In genomic region chr3:112087746-112088145, GRCh38 we compare ENCODE assay signal across 12 cellular contexts. TPM values are rescaled to one million over a fixed set of nuclear protein-coding genes. Genes with fewer than 3 reads are reported as not detected.
DNase-seq lines count a peak whose midpoint lies in the region; ATAC-seq, FAIRE-seq and TF ChIP-seq lines count a peak whose summit lies in the region.
"Had no signal": no experiment of that assay in that cellular context is flagged by ENCODE, and none has a peak within 500 bp of the region (broad histone marks: within the 10 kb centered on the region; RNA-seq: fewer than 3 reads in every experiment).

No MANE protein-coding gene starts in this region.

- peaks cover 36% of the 10 kb centered on the region for H3K4me1 Mint-ChIP-seq in activated T-cell treated with anti-CD3 and anti-CD28 coated beads, Interleukin-2, amount 50 U/mL, for 72 hours (ENCODE audit: low read depth)
- peaks cover 31% of the 10 kb centered on the region for H3K4me1 Mint-ChIP-seq in activated CD4-positive, alpha-beta memory T cell treated with anti-CD3 and anti-CD28 coated beads for 36 hours (ENCODE audit: low read depth)

- H3K9me3 Mint-ChIP-seq in activated T-cell treated with anti-CD3 and anti-CD28 coated beads, Interleukin-2, amount 50 U/mL, for 72 hours = no peaks in the 10 kb centered on the region
- no peaks in the 10 kb centered on the region for H3K9me3 Mint-ChIP-seq in activated CD4-positive, alpha-beta memory T cell treated with anti-CD3 and anti-CD28 coated beads for 36 hours
- H3K9me3 Mint-ChIP-seq: dendritic cell treated with granulocyte-macrophage colony-stimulating factor and Interleukin-4, amounts not matched to agents 40 ng/mL and 50 ng/mL, for 4 days had no signal

- no peak for ATAC-seq in activated T-cell treated with anti-CD3 and anti-CD28 coated beads, Interleukin-2, amount 50 U/mL, for 72 hours (replicated peaks in 1 of 2)
- ATAC-seq in HG03439 (IDR thresholded peaks at IDR 0.05; ENCODE audit: unreplicated experiment) = no peak
- ATAC-seq in HG03378 (IDR thresholded peaks at IDR 0.05; ENCODE audit: unreplicated experiment) = no peak

- H4K20me1 ChIP-seq in keratinocyte (ENCODE audit: control insufficient read depth, extremely low read depth, insufficient read depth, low read length) = peaks cover 7% of the 10 kb centered on the region

- H3K79me2 ChIP-seq in keratinocyte (ENCODE audit: control insufficient read depth, insufficient read depth, low read length) = peaks cover 54% of the 10 kb centered on the region

- CTCF ChIA-PET in activated CD4-positive, alpha-beta memory T cell treated with anti-CD3 and anti-CD28 coated beads for 36 hours (lab: Charles Lee) = interaction anchor here (0.7 to 2.0 kb wide), 2 partner anchors 9 to 24 kb away, joined by 3 to 7 read pairs; no protein-coding TSS in a partner anchor

- dilution Hi-C loops in keratinocyte (cut with MboI; ENCODE audit: extremely low pct_ligation_motif_present, low sequenced_read_pairs) = no loop called here

- H3K4me2 ChIP-seq in keratinocyte (ENCODE audit: control insufficient read depth, extremely low read depth, insufficient read depth, low read depth, low read length) = peak overlapping the region; percentile 78

- H3K36me3 ChIP-seq in keratinocyte (ENCODE audit: control insufficient read depth in 2 of 2, extremely low read depth in 1 of 2, insufficient read depth in 2 of 2, low read length in 2 of 2) (peaks cover 3 to 7% of the 10 kb centered on the region in 2 experiments), thyroid gland (no peaks in the 10 kb centered on the region)
- H3K36me3 ChIP-seq: neural progenitor cell had no signal

- no peak overlapping the region for H2AFZ ChIP-seq in keratinocyte (ENCODE audit: control insufficient read depth, low read length)
- H2AFZ ChIP-seq: neural progenitor cell had no signal

- H3K4me3 Mint-ChIP-seq in activated T-cell treated with anti-CD3 and anti-CD28 coated beads, Interleukin-2, amount 50 U/mL, for 72 hours = peak overlapping the region; percentile 87 to 91
- H3K4me3 Mint-ChIP-seq in activated CD4-positive, alpha-beta memory T cell treated with anti-CD3 and anti-CD28 coated beads for 36 hours = peak overlapping the region; percentile 72
- H3K4me3 Mint-ChIP-seq: dendritic cell treated with granulocyte-macrophage colony-stimulating factor and Interleukin-4, amounts not matched to agents 40 ng/mL and 50 ng/mL, for 4 days had no signal

- TF ChIP-seq POLR2A in thyroid gland (IDR thresholded peaks at IDR 0.05) = no peak

- H3K9me3 ChIP-seq in keratinocyte (ENCODE audit: control insufficient read depth, low read depth, low read length) = no peaks in the 10 kb centered on the region
- H3K9me3 ChIP-seq in thyroid gland = no peaks in the 10 kb centered on the region

- no peak for DNase-seq in activated T-cell treated with anti-CD3 and anti-CD28 coated beads, Interleukin-2, amount 50 U/mL, for 72 hours
- DNase-seq in activated T-cell treated with anti-CD3 and anti-CD28 coated beads for 4 hours = no peak
- DNase-seq in activated CD4-positive, alpha-beta memory T cell treated with anti-CD3 and anti-CD28 coated beads for 36 hours = no peak
- no peak for DNase-seq in keratinocyte (ENCODE audit: low read depth, low spot score)
- no peak for DNase-seq in thyroid gland
- DNase-seq in NCI-H526 (lab: John Stamatoyannopoulos, UW) = no peak
- DNase-seq: NCI-H2227 treated with DMSO at 0.1 percent for 48 hours had no signal

- peak overlapping the region; percentile 97 for H3K9ac ChIP-seq in keratinocyte (ENCODE audit: control insufficient read depth, extremely low read depth, insufficient read depth, low read length)
- H3K9ac ChIP-seq: neural progenitor cell had no signal

- no peak overlapping the region for H3K27ac Mint-ChIP-seq in activated T-cell treated with anti-CD3 and anti-CD28 coated beads, Interleukin-2, amount 50 U/mL, for 72 hours
- no peak overlapping the region for H3K27ac Mint-ChIP-seq in activated CD4-positive, alpha-beta memory T cell treated with anti-CD3 and anti-CD28 coated beads for 36 hours
- H3K27ac Mint-ChIP-seq: dendritic cell treated with granulocyte-macrophage colony-stimulating factor and Interleukin-4, amounts not matched to agents 40 ng/mL and 50 ng/mL, for 4 days; neural progenitor cell had no signal

- POLR2A ChIA-PET in activated CD4-positive, alpha-beta memory T cell treated with anti-CD3 and anti-CD28 coated beads for 36 hours (lab: Charles Lee) = no interaction called here

- peak; percentile 61 for FAIRE-seq in keratinocyte (lab: Jason Lieb, UNC)

- H3K27ac ChIP-seq in keratinocyte (ENCODE audit: control insufficient read depth, insufficient read depth, low read length) (peak overlapping the region; percentile 97), thyroid gland (peak overlapping the region; percentile 9 to 93 (median 88))
- H3K27ac ChIP-seq: neural progenitor cell had no signal

- H3K4me3 ChIP-seq in keratinocyte (ENCODE audit: control insufficient read depth in 2 of 3, extremely low read depth in 1 of 3, insufficient read depth in 2 of 3, low read depth in 1 of 3, low read length in 3 of 3) (peak overlapping the region; percentile 75 to 88 (median 84)), thyroid gland (replicated peaks in 1 of 3) (peak overlapping the region in 1 of 3 donors; percentile 43)

- H3K9me1 ChIP-seq in keratinocyte (ENCODE audit: control insufficient read depth, extremely low read depth, insufficient read depth, low read length) = peaks cover 5% of the 10 kb centered on the region

- no peaks in the 10 kb centered on the region for H3K36me3 Mint-ChIP-seq in activated T-cell treated with anti-CD3 and anti-CD28 coated beads, Interleukin-2, amount 50 U/mL, for 72 hours (ENCODE audit: insufficient read depth in 2 of 2)
- no peaks in the 10 kb centered on the region for H3K36me3 Mint-ChIP-seq in activated CD4-positive, alpha-beta memory T cell treated with anti-CD3 and anti-CD28 coated beads for 36 hours
- H3K36me3 Mint-ChIP-seq: neural progenitor cell had no signal

- TF ChIP-seq CTCF in keratinocyte (optimal IDR thresholded peaks at IDR 0.05 in 1 of 3, IDR thresholded peaks at IDR 0.05 in 1 of 3, conservative IDR thresholded peaks at IDR 0.05 in 1 of 3; ENCODE audit: extremely low read depth in 1 of 3, insufficient read depth in 2 of 3, low read length in 3 of 3) (no peak), thyroid gland (IDR thresholded peaks at IDR 0.05) (no peak)

- intact Hi-C loops in activated CD4-positive, alpha-beta memory T cell treated with anti-CD3 and anti-CD28 coated beads for 36 hours (cut with micrococcal nuclease) = no loop called here
- intact Hi-C loops in thyroid gland (cut with DNase I) = no loop called here

- peaks cover 28% of the 10 kb centered on the region for H3K4me1 ChIP-seq in keratinocyte (ENCODE audit: control insufficient read depth, extremely low read depth, insufficient read depth, low read length)
- H3K4me1 ChIP-seq in thyroid gland = peaks cover 43 to 72% of the 10 kb centered on the region in 2 donors

- H3K27me3 Mint-ChIP-seq in activated T-cell treated with anti-CD3 and anti-CD28 coated beads, Interleukin-2, amount 50 U/mL, for 72 hours (ENCODE audit: low read depth) = peaks cover 20% of the 10 kb centered on the region
- peaks cover 3% of the 10 kb centered on the region for H3K27me3 Mint-ChIP-seq in activated CD4-positive, alpha-beta memory T cell treated with anti-CD3 and anti-CD28 coated beads for 36 hours

- 83 to 92% methylated on average over 5 of the region's 5 CpGs for WGBS in thyroid gland, 2 donors

- H3K27me3 ChIP-seq in keratinocyte (ENCODE audit: control insufficient read depth, extremely low read depth, insufficient read depth, low read length) (no peaks in the 10 kb centered on the region), thyroid gland (no peaks in the 10 kb centered on the region)

RNA-seq across cellular contexts. Expression of gene C3orf52, which starts 1.6 kb away (rescaled TPM):
- total RNA-seq in activated T-cell treated with anti-CD3 and anti-CD28 coated beads, Interleukin-2, amount 50 U/mL, for 72 hours = 1 to 10 TPM; 3.2 to 4.1 TPM
- 1 to 10 TPM; 3.3 to 4.4 TPM for total RNA-seq in activated CD4-positive, alpha-beta memory T cell treated with anti-CD3 and anti-CD28 coated beads for 36 hours
- polyA plus RNA-seq in keratinocyte = 12.9 to 15.8 TPM (median 13.7 TPM) in 3 replicates
- polyA plus RNA-seq in keratinocyte (2011; ENCODE audit: low read depth) = 3.8 TPM
- 5.3 and 7.8 TPM in 2 replicates for polyA plus RNA-seq in keratinocyte (2011; cell fraction: cytosol; rRNA removed)
- polyA plus RNA-seq in keratinocyte (2011; cell fraction: nucleus; rRNA removed) = 36.2 and 46.6 TPM in 2 replicates
- 7.7 and 14.1 TPM in 2 replicates for polyA plus RNA-seq in keratinocyte (2012; ENCODE audit: low replicate concordance)
- 10.4 to 42.3 TPM (median 27.2 TPM) in 3 replicates for polyA minus RNA-seq in keratinocyte
- polyA minus RNA-seq in keratinocyte (2011; cell fraction: cytosol; rRNA and poly(A)+ RNA removed) = 4.0 TPM
- 42.8 and 81.6 TPM in 2 replicates for polyA minus RNA-seq in keratinocyte (2011; cell fraction: nucleus; rRNA and poly(A)+ RNA removed)
- 10 to 100 TPM; 32.0 to 62.9 (median 45.9) TPM for total RNA-seq in thyroid gland

RNA-seq across cellular contexts. Expression of gene GCSAM, which starts 45.3 kb away (rescaled TPM):
- total RNA-seq in activated T-cell treated with anti-CD3 and anti-CD28 coated beads, Interleukin-2, amount 50 U/mL, for 72 hours = 10 to 100 TPM; 17.8 to 26.5 TPM
- total RNA-seq in activated CD4-positive, alpha-beta memory T cell treated with anti-CD3 and anti-CD28 coated beads for 36 hours = 10 to 100 TPM; 11.7 to 14.4 TPM
- 1.7 to 2.9 TPM (median 2.5 TPM) in 3 replicates for polyA plus RNA-seq in keratinocyte
- 0.07 TPM for polyA plus RNA-seq in keratinocyte (2011; ENCODE audit: low read depth)
- polyA plus RNA-seq in keratinocyte (2011; cell fraction: cytosol; rRNA removed) = 1.2 and 1.8 TPM in 2 replicates
- polyA plus RNA-seq in keratinocyte (2011; cell fraction: nucleus; rRNA removed) = 1.2 and 1.3 TPM in 2 replicates
- polyA plus RNA-seq in keratinocyte (2012; ENCODE audit: low replicate concordance) = 1.4 and 2.5 TPM in 2 replicates
- polyA minus RNA-seq in keratinocyte = 0.36 to 2.0 TPM (median 0.54 TPM) in 3 replicates
- not detected for polyA minus RNA-seq in keratinocyte (2011; cell fraction: cytosol; rRNA and poly(A)+ RNA removed)
- polyA minus RNA-seq in keratinocyte (2011; cell fraction: nucleus; rRNA and poly(A)+ RNA removed) = not detected in 2 replicates
- total RNA-seq in thyroid gland = under 1 TPM in 2 of 4 donors, not detected in 2; 0.33 to 0.40 TPM

RNA-seq across cellular contexts. Expression of gene TMPRSS7, which starts 53.2 kb away (rescaled TPM):
- under 1 TPM; 0.09 to 0.17 TPM for total RNA-seq in activated T-cell treated with anti-CD3 and anti-CD28 coated beads, Interleukin-2, amount 50 U/mL, for 72 hours
- total RNA-seq in activated CD4-positive, alpha-beta memory T cell treated with anti-CD3 and anti-CD28 coated beads for 36 hours = not detected
- polyA plus RNA-seq in keratinocyte = 0.02 to 0.18 TPM (median 0.08 TPM) in 3 replicates
- not detected for polyA plus RNA-seq in keratinocyte (2011; ENCODE audit: low read depth)
- polyA plus RNA-seq in keratinocyte (2011; cell fraction: cytosol; rRNA removed) = 0.04 and 0.05 TPM in 2 replicates
- polyA plus RNA-seq in keratinocyte (2011; cell fraction: nucleus; rRNA removed) = 0.18 and 0.21 TPM in 2 replicates
- polyA plus RNA-seq in keratinocyte (2012; ENCODE audit: low replicate concordance) = 0.05 and 0.14 TPM in 2 replicates
- polyA minus RNA-seq in keratinocyte = 0.26 TPM in 1 of 3 replicates, not detected in the others
- not detected for polyA minus RNA-seq in keratinocyte (2011; cell fraction: cytosol; rRNA and poly(A)+ RNA removed)
- 0.23 and 0.32 TPM in 2 replicates for polyA minus RNA-seq in keratinocyte (2011; cell fraction: nucleus; rRNA and poly(A)+ RNA removed)
- total RNA-seq in thyroid gland = under 1 TPM in 1 of 4 donors, not detected in 3; 0.11 TPM
- total RNA-seq: subcutaneous adipose tissue had no signal

Comparison
In these comparisons a context has a peak if more than half of its experiments do, and no peak if none do; other contexts are left out.
1. RNA of gene C3orf52, which starts 1.6 kb away (total RNA-seq): 32.0 to 62.9 TPM in thyroid gland; 3.3 to 4.4 TPM in activated CD4-positive, alpha-beta memory T cell treated with anti-CD3 and anti-CD28 coated beads for 36 hours and 3.2 to 4.1 TPM in activated T-cell treated with anti-CD3 and anti-CD28 coated beads, Interleukin-2, amount 50 U/mL, for 72 hours; every median in the first group is over 4 times any median in the second.
2. RNA of gene GCSAM, which starts 45.3 kb away (total RNA-seq): 17.8 to 26.5 TPM in activated T-cell treated with anti-CD3 and anti-CD28 coated beads, Interleukin-2, amount 50 U/mL, for 72 hours and 11.7 to 14.4 TPM in activated CD4-positive, alpha-beta memory T cell treated with anti-CD3 and anti-CD28 coated beads for 36 hours; 0.33 to 0.40 TPM in thyroid gland; every median in the first group is over 4 times any median in the second.